Comparison of ENCODE assay signal across 1 cellular context in the genomic region with DNA sequence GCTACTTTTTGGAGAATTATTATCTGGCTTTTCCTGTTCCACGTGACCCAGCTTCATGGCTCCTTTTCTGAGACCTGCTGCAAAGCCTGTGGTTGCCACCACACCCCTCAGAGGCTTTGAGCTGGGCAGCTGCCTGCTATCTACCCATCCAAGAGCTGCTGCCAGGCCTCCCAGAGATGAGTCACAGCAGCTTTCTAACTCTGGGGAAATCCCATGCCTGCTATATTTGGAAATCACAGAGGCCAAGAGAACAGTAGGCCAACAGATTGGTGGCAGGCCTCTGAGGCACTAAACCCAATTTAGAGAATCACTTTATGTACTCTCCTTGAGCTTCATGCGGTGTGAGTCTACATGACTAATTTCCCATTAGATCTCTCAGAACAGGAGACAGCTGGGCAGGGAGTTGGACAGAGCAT.
A peak's percentile ranks its signal among the peaks of the same experiment; 100 is the strongest.
TF ChIP-seq lines count a peak whose summit lies in the region.

No MANE protein-coding gene starts in this region.

TF ChIP-seq in GM12878, 131 proteins besides CTCF, POLR2A, EP300 and RAD21 (continued from another document and continues in another):
- TF ChIP-seq, protein P1, sequence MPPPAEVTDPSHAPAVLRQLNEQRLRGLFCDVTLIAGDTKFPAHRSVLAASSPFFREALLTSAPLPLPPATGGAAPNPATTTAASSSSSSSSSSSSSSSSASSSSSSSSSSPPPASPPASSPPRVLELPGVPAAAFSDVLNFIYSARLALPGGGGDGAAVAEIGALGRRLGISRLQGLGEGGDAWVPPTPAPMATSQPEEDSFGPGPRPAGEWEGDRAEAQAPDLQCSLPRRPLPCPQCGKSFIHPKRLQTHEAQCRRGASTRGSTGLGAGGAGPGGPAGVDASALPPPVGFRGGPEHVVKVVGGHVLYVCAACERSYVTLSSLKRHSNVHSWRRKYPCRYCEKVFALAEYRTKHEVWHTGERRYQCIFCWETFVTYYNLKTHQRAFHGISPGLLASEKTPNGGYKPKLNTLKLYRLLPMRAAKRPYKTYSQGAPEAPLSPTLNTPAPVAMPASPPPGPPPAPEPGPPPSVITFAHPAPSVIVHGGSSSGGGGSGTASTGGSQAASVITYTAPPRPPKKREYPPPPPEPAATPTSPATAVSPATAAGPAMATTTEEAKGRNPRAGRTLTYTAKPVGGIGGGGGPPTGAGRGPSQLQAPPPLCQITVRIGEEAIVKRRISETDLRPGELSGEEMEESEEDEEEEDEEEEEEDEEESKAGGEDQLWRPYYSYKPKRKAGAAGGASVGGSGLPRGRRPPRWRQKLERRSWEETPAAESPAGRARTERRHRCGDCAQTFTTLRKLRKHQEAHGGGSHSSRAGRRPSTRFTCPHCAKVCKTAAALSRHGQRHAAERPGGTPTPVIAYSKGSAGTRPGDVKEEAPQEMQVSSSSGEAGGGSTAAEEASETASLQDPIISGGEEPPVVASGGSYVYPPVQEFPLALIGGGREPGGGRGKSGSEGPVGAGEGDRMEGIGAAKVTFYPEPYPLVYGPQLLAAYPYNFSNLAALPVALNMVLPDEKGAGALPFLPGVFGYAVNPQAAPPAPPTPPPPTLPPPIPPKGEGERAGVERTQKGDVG (CRISPR knock-in tag; IDR thresholded peaks at IDR 0.05), result no peak
- TF ChIP-seq FOXK2 (IDR thresholded peaks at IDR 0.05) (no peak), TBL1XR1 (IDR thresholded peaks at IDR 0.05; ENCODE audit: low read depth, low read length) (0 out of 2 replicates have a peak, but pooled peaks have one; percentile 13), EZH2 (IDR thresholded peaks at IDR 0.05; ENCODE audit: borderline replicate concordance, control insufficient read depth, low read depth, low read length) (no peak), TAF1 (IDR thresholded peaks at IDR 0.05; ENCODE audit: borderline replicate concordance, low read depth, low read length) (no peak), SMARCA5 (IDR thresholded peaks at IDR 0.05) (no peak), IRF4 (IDR thresholded peaks at IDR 0.05; ENCODE audit: low read depth, low read length) (no peak), PML (IDR thresholded peaks at IDR 0.05; ENCODE audit: low read length) (peak; percentile 75; the same call in 1 of the 2 replicates), DPF2 (IDR thresholded peaks at IDR 0.05) (peak; percentile 66; the same call in 1 of the 2 replicates), ZSCAN29 (IDR thresholded peaks at IDR 0.05) (no peak), SP1 (IDR thresholded peaks at IDR 0.05; ENCODE audit: low read depth, low read length) (no peak), NFYA (IDR thresholded peaks at IDR 0.05; ENCODE audit: borderline replicate concordance, low read depth, low read length) (no peak), SMC3 (IDR thresholded peaks at IDR 0.05; ENCODE audit: borderline replicate concordance, low read length) (no peak), PAX8 (IDR thresholded peaks at IDR 0.05) (no peak), MEF2A (IDR thresholded peaks at IDR 0.05; ENCODE audit: insufficient read depth, low read depth, low read length) (peak; percentile 95), HDGF (IDR thresholded peaks at IDR 0.05) (no peak), TCF3 (IDR thresholded peaks at IDR 0.05; ENCODE audit: borderline replicate concordance, insufficient read depth, low read depth, low read length) (no peak), MTA3 (IDR thresholded peaks at IDR 0.05; ENCODE audit: borderline replicate concordance, low read length) (peak; percentile 88; the same call in 1 of the 2 replicates), NR2C2 (IDR thresholded peaks at IDR 0.05; ENCODE audit: borderline replicate concordance, control insufficient read depth, insufficient read length, low read depth) (no peak), POLR2AphosphoS2 (IDR thresholded peaks at IDR 0.05; ENCODE audit: low read depth, low read length) (no peak), HCFC1 (IDR thresholded peaks at IDR 0.05; ENCODE audit: low read length) (no peak), JUND (IDR thresholded peaks at IDR 0.05; ENCODE audit: low read depth, low read length) (0 out of 2 replicates have a peak, but pooled peaks have one; percentile 34), RELA (IDR thresholded peaks at IDR 0.05; ENCODE audit: borderline replicate concordance, partially characterized antibody) (peak; percentile 53), BACH1 (IDR thresholded peaks at IDR 0.05; ENCODE audit: borderline replicate concordance) (no peak), SIX5 (IDR thresholded peaks at IDR 0.05; ENCODE audit: low read depth, low read length, severe bottlenecking) (no peak), RB1 (IDR thresholded peaks at IDR 0.05; ENCODE audit: borderline replicate concordance) (no peak), HDAC2 (IDR thresholded peaks at IDR 0.05) (no peak), MEF2B (IDR thresholded peaks at IDR 0.05; ENCODE audit: partially characterized antibody, poor library complexity, severe bottlenecking) (peak; percentile 90), CHD4 (IDR thresholded peaks at IDR 0.05) (no peak), WRNIP1 (IDR thresholded peaks at IDR 0.05; ENCODE audit: borderline replicate concordance, low read depth, low read length) (no peak), SRF (IDR thresholded peaks at IDR 0.05; ENCODE audit: low read depth in 2 of 2, low read length in 2 of 2) (peak in 1 of 2 experiments; percentile 78; a peak in 1 of 4 replicates)
- TF ChIP-seq, protein P2, sequence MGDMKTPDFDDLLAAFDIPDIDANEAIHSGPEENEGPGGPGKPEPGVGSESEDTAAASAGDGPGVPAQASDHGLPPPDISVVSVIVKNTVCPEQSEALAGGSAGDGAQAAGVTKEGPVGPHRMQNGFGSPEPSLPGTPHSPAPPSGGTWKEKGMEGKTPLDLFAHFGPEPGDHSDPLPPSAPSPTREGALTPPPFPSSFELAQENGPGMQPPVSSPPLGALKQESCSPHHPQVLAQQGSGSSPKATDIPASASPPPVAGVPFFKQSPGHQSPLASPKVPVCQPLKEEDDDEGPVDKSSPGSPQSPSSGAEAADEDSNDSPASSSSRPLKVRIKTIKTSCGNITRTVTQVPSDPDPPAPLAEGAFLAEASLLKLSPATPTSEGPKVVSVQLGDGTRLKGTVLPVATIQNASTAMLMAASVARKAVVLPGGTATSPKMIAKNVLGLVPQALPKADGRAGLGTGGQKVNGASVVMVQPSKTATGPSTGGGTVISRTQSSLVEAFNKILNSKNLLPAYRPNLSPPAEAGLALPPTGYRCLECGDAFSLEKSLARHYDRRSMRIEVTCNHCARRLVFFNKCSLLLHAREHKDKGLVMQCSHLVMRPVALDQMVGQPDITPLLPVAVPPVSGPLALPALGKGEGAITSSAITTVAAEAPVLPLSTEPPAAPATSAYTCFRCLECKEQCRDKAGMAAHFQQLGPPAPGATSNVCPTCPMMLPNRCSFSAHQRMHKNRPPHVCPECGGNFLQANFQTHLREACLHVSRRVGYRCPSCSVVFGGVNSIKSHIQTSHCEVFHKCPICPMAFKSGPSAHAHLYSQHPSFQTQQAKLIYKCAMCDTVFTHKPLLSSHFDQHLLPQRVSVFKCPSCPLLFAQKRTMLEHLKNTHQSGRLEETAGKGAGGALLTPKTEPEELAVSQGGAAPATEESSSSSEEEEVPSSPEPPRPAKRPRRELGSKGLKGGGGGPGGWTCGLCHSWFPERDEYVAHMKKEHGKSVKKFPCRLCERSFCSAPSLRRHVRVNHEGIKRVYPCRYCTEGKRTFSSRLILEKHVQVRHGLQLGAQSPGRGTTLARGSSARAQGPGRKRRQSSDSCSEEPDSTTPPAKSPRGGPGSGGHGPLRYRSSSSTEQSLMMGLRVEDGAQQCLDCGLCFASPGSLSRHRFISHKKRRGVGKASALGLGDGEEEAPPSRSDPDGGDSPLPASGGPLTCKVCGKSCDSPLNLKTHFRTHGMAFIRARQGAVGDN (IDR thresholded peaks at IDR 0.05), result no peak
- TF ChIP-seq, protein P3, sequence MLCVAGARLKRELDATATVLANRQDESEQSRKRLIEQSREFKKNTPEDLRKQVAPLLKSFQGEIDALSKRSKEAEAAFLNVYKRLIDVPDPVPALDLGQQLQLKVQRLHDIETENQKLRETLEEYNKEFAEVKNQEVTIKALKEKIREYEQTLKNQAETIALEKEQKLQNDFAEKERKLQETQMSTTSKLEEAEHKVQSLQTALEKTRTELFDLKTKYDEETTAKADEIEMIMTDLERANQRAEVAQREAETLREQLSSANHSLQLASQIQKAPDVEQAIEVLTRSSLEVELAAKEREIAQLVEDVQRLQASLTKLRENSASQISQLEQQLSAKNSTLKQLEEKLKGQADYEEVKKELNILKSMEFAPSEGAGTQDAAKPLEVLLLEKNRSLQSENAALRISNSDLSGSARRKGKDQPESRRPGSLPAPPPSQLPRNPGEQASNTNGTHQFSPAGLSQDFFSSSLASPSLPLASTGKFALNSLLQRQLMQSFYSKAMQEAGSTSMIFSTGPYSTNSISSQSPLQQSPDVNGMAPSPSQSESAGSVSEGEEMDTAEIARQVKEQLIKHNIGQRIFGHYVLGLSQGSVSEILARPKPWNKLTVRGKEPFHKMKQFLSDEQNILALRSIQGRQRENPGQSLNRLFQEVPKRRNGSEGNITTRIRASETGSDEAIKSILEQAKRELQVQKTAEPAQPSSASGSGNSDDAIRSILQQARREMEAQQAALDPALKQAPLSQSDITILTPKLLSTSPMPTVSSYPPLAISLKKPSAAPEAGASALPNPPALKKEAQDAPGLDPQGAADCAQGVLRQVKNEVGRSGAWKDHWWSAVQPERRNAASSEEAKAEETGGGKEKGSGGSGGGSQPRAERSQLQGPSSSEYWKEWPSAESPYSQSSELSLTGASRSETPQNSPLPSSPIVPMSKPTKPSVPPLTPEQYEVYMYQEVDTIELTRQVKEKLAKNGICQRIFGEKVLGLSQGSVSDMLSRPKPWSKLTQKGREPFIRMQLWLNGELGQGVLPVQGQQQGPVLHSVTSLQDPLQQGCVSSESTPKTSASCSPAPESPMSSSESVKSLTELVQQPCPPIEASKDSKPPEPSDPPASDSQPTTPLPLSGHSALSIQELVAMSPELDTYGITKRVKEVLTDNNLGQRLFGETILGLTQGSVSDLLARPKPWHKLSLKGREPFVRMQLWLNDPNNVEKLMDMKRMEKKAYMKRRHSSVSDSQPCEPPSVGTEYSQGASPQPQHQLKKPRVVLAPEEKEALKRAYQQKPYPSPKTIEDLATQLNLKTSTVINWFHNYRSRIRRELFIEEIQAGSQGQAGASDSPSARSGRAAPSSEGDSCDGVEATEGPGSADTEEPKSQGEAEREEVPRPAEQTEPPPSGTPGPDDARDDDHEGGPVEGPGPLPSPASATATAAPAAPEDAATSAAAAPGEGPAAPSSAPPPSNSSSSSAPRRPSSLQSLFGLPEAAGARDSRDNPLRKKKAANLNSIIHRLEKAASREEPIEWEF (IDR thresholded peaks at IDR 0.05; ENCODE audit: insufficient replicate concordance, low read depth, low read length), result no peak
- TF ChIP-seq, protein P4, sequence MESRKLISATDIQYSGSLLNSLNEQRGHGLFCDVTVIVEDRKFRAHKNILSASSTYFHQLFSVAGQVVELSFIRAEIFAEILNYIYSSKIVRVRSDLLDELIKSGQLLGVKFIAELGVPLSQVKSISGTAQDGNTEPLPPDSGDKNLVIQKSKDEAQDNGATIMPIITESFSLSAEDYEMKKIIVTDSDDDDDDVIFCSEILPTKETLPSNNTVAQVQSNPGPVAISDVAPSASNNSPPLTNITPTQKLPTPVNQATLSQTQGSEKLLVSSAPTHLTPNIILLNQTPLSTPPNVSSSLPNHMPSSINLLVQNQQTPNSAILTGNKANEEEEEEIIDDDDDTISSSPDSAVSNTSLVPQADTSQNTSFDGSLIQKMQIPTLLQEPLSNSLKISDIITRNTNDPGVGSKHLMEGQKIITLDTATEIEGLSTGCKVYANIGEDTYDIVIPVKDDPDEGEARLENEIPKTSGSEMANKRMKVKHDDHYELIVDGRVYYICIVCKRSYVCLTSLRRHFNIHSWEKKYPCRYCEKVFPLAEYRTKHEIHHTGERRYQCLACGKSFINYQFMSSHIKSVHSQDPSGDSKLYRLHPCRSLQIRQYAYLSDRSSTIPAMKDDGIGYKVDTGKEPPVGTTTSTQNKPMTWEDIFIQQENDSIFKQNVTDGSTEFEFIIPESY (IDR thresholded peaks at IDR 0.05), result no peak
- TF ChIP-seq, protein P5, sequence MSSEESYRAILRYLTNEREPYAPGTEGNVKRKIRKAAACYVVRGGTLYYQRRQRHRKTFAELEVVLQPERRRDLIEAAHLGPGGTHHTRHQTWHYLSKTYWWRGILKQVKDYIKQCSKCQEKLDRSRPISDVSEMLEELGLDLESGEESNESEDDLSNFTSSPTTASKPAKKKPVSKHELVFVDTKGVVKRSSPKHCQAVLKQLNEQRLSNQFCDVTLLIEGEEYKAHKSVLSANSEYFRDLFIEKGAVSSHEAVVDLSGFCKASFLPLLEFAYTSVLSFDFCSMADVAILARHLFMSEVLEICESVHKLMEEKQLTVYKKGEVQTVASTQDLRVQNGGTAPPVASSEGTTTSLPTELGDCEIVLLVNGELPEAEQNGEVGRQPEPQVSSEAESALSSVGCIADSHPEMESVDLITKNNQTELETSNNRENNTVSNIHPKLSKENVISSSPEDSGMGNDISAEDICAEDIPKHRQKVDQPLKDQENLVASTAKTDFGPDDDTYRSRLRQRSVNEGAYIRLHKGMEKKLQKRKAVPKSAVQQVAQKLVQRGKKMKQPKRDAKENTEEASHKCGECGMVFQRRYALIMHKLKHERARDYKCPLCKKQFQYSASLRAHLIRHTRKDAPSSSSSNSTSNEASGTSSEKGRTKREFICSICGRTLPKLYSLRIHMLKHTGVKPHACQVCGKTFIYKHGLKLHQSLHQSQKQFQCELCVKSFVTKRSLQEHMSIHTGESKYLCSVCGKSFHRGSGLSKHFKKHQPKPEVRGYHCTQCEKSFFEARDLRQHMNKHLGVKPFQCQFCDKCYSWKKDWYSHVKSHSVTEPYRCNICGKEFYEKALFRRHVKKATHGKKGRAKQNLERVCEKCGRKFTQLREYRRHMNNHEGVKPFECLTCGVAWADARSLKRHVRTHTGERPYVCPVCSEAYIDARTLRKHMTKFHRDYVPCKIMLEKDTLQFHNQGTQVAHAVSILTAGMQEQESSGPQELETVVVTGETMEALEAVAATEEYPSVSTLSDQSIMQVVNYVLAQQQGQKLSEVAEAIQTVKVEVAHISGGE (CRISPR knock-in tag; IDR thresholded peaks at IDR 0.05), result no peak
- TF ChIP-seq, protein P6, sequence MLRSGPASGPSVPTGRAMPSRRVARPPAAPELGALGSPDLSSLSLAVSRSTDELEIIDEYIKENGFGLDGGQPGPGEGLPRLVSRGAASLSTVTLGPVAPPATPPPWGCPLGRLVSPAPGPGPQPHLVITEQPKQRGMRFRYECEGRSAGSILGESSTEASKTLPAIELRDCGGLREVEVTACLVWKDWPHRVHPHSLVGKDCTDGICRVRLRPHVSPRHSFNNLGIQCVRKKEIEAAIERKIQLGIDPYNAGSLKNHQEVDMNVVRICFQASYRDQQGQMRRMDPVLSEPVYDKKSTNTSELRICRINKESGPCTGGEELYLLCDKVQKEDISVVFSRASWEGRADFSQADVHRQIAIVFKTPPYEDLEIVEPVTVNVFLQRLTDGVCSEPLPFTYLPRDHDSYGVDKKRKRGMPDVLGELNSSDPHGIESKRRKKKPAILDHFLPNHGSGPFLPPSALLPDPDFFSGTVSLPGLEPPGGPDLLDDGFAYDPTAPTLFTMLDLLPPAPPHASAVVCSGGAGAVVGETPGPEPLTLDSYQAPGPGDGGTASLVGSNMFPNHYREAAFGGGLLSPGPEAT (IDR thresholded peaks at IDR 0.05; ENCODE audit: low read depth), result peak; percentile 57; the same call in 1 of the 2 replicates
